In the genomic region with DNA sequence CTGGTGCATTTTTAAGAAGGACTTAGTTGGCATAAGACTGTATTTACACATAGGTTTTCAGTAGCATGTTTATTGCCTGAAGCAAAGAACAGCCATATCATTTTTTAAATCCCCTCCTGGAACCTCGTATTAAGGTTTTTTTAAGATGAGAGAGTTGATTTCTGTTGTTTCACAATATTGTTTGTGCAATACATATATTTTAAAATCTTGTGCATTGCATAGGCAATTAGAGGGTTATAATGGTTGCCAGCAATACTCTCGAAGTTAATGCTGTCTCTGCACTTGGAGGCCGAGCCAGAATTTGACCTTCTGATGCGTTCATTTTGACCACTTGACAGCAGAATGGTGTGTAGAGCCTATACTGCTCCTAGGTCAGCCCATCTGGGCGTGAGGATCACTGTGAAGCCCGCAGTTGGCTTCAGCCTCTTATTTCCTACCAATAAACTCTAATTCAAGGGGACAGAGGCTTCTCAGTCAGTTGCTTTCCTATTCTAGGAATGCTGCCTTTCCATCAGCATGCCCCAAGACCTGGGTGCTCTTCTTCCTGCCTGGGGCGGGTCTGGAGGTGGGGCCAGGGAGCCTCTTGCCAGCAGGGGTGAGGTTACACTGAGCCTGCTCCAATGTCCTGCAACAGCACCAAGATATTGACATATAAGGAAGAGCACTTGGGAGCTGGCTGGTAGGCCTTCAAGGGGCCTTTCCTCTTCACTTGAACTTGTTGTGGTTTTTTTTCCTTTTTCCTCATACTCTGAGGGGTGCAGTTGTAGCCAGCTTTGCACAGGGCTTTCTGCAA, we compare ENCODE assay signal across 1 cellular context.
TF ChIP-seq lines count a peak whose summit lies in the region.

No MANE protein-coding gene starts in this region.

TF ChIP-seq in GM23338, 12 proteins besides CTCF, POLR2A, EP300 and RAD21 (continued from another document):
- TF ChIP-seq, protein P1, sequence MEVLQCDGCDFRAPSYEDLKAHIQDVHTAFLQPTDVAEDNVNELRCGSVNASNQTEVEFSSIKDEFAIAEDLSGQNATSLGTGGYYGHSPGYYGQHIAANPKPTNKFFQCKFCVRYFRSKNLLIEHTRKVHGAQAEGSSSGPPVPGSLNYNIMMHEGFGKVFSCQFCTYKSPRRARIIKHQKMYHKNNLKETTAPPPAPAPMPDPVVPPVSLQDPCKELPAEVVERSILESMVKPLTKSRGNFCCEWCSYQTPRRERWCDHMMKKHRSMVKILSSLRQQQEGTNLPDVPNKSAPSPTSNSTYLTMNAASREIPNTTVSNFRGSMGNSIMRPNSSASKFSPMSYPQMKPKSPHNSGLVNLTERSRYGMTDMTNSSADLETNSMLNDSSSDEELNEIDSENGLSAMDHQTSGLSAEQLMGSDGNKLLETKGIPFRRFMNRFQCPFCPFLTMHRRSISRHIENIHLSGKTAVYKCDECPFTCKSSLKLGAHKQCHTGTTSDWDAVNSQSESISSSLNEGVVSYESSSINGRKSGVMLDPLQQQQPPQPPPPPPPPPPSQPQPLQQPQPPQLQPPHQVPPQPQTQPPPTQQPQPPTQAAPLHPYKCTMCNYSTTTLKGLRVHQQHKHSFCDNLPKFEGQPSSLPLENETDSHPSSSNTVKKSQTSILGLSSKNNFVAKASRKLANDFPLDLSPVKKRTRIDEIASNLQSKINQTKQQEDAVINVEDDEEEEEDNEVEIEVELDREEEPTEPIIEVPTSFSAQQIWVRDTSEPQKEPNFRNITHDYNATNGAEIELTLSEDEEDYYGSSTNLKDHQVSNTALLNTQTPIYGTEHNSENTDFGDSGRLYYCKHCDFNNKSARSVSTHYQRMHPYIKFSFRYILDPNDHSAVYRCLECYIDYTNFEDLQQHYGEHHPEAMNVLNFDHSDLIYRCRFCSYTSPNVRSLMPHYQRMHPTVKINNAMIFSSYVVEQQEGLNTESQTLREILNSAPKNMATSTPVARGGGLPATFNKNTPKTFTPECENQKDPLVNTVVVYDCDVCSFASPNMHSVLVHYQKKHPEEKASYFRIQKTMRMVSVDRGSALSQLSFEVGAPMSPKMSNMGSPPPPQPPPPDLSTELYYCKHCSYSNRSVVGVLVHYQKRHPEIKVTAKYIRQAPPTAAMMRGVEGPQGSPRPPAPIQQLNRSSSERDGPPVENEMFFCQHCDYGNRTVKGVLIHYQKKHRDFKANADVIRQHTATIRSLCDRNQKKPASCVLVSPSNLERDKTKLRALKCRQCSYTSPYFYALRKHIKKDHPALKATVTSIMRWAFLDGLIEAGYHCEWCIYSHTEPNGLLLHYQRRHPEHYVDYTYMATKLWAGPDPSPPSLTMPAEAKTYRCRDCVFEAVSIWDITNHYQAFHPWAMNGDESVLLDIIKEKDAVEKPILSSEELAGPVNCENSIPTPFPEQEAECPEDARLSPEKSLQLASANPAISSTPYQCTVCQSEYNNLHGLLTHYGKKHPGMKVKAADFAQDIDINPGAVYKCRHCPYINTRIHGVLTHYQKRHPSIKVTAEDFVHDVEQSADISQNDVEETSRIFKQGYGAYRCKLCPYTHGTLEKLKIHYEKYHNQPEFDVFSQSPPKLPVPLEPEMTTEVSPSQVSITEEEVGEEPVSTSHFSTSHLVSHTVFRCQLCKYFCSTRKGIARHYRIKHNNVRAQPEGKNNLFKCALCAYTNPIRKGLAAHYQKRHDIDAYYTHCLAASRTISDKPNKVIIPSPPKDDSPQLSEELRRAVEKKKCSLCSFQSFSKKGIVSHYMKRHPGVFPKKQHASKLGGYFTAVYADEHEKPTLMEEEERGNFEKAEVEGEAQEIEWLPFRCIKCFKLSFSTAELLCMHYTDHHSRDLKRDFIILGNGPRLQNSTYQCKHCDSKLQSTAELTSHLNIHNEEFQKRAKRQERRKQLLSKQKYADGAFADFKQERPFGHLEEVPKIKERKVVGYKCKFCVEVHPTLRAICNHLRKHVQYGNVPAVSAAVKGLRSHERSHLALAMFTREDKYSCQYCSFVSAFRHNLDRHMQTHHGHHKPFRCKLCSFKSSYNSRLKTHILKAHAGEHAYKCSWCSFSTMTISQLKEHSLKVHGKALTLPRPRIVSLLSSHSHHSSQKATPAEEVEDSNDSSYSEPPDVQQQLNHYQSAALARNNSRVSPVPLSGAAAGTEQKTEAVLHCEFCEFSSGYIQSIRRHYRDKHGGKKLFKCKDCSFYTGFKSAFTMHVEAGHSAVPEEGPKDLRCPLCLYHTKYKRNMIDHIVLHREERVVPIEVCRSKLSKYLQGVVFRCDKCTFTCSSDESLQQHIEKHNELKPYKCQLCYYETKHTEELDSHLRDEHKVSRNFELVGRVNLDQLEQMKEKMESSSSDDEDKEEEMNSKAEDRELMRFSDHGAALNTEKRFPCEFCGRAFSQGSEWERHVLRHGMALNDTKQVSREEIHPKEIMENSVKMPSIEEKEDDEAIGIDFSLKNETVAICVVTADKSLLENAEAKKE (CRISPR knock-in tag; IDR thresholded peaks at IDR 0.05), result no peak
- TF ChIP-seq STAT1 (IDR thresholded peaks at IDR 0.05; ENCODE audit: unreplicated experiment) (no peak), POLR2AphosphoS5 (IDR thresholded peaks at IDR 0.05; ENCODE audit: low read depth) (no peak), EZH2 (IDR thresholded peaks at IDR 0.05; ENCODE audit: low read depth, unreplicated experiment) (no peak), CREB1 (CRISPR knock-in tag; IDR thresholded peaks at IDR 0.05; ENCODE audit: low read depth) (no peak), EZH2phosphoT487 (IDR thresholded peaks at IDR 0.05; ENCODE audit: unreplicated experiment) (no peak), ZNF114 (CRISPR knock-in tag; IDR thresholded peaks at IDR 0.05) (no peak), ZNF331 (CRISPR knock-in tag; IDR thresholded peaks at IDR 0.05; ENCODE audit: low read depth) (no peak)
- TF ChIP-seq, protein P2, sequence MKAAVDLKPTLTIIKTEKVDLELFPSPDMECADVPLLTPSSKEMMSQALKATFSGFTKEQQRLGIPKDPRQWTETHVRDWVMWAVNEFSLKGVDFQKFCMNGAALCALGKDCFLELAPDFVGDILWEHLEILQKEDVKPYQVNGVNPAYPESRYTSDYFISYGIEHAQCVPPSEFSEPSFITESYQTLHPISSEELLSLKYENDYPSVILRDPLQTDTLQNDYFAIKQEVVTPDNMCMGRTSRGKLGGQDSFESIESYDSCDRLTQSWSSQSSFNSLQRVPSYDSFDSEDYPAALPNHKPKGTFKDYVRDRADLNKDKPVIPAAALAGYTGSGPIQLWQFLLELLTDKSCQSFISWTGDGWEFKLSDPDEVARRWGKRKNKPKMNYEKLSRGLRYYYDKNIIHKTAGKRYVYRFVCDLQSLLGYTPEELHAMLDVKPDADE (IDR thresholded peaks at IDR 0.05), result no peak
TF ChIP-seq in GM23338: peak in this region for 0.
